ENCODE assay signal across 1 cellular context in genomic region chr5:112270299-112271293, GRCh38.
TF ChIP-seq lines count a peak whose summit lies in the region.

No MANE protein-coding gene starts in this region.

TF ChIP-seq in HepG2, 621 proteins besides CTCF, POLR2A, EP300 and RAD21 (continued from another document):
- TF ChIP-seq ZSCAN5A (CRISPR knock-in tag; IDR thresholded peaks at IDR 0.05; ENCODE audit: borderline replicate concordance) = no peak
